9 cellular contexts compared by ENCODE assay signal in the genomic region with DNA sequence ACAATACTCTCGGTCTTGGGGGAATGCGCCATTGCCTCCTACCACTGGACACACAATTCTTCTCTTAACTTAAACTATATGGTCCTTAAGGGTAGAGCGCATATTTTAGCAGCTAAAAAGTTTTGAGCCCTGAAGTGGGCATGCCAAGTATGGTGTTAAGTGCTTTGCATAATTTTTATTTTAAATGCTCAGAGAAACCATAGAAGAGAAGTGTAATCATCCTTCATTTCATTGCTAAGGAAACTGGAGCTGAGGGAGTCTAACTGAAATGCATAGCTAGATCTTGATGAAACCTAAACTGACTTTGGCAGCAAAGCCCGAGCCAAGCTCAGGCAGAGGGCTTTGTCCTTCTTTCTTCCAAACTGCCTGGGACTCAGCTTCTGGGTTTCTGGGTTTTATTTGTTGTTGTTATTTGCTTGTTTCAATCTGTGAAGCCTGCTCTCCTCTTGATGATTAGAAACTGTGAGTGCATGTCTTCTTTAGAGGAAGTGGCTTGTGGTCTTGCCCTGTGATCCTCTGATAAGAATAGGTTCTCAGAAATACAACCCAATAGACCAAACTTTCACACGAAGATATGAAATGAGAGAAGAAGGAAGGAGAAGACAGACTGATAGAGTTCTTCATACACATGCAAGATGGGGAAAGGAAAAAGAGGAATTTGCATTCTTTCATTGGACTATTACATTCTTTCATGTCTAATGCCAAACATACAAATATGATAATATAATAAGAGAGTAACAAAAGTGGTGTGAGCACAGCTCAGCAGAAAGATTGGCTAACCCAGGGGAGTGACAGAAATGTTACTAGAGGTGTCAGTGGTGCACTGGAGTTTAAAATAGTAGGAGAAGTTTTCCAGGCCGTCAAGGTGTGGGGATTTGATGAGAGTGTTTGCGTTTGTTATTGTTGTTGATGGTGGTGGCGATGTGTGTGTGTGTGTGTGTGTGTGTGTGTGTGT. TPM values are rescaled to one million over a fixed set of nuclear protein-coding genes. Genes with fewer than 3 reads are reported as not detected.
DNase-seq lines count a peak whose midpoint lies in the region; ATAC-seq, FAIRE-seq and TF ChIP-seq lines count a peak whose summit lies in the region.
"Had no signal": no experiment of that assay in that cellular context is flagged by ENCODE, and none has a peak within 500 bp of the region (broad histone marks: within the 10 kb centered on the region; RNA-seq: fewer than 3 reads in every experiment).

No MANE protein-coding gene starts in this region.

- peak; percentile 99 for ATAC-seq in GM18873 (IDR thresholded peaks at IDR 0.05; ENCODE audit: low FRiP score, unreplicated experiment)
- ATAC-seq in HG02759 (IDR thresholded peaks at IDR 0.05; ENCODE audit: unreplicated experiment), result peak; percentile 98
- ATAC-seq in memory B cell (ENCODE audit: low read depth), result peak; percentile 94
- no peak for ATAC-seq in aorta (ENCODE audit: low FRiP score)

- no peaks in the 10 kb centered on the region for H3K27me3 Mint-ChIP-seq in memory B cell

- intact Hi-C loops in aorta (cut with DNase I), result loop anchor here in 1 of 2 donors (10.0 kb wide), 1 partner anchor 135 kb away; no protein-coding TSS in a partner anchor

- no peaks in the 10 kb centered on the region for H3K9me3 Mint-ChIP-seq in memory B cell

- no peaks in the 10 kb centered on the region for H3K27me3 ChIP-seq in aorta (ENCODE audit: control insufficient read depth in 1 of 2, insufficient read depth in 2 of 2, low read length in 1 of 2)
- H3K27me3 ChIP-seq: right lobe of liver had no signal

- no peaks in the 10 kb centered on the region for H3K36me3 Mint-ChIP-seq in memory B cell

- no peak overlapping the region for H3K27ac ChIP-seq in aorta (ENCODE audit: low read depth in 1 of 2, low read length in 2 of 2)
- H3K27ac ChIP-seq: right lobe of liver had no signal

- no peak for FAIRE-seq in D721Med (lab: Jason Lieb, UNC)

- WGBS in aorta, 2 donors, result 83 to 86% methylated on average over 8 of the region's 8 CpGs

- H3K4me3 Mint-ChIP-seq in memory B cell, result peak overlapping the region; percentile 33

- H3K4me1 Mint-ChIP-seq in memory B cell, result peaks cover 20% of the 10 kb centered on the region

- H3K36me3 ChIP-seq in aorta (ENCODE audit: control insufficient read depth in 1 of 2, insufficient read depth in 2 of 2, low read length in 1 of 2), result no peaks in the 10 kb centered on the region
- H3K36me3 ChIP-seq: right lobe of liver had no signal

- DNase-seq in NAMALWA (ENCODE audit: low spot score) (peak; percentile 38), memory B cell (ENCODE audit: low spot score in 2 of 2) (no peak), D721Med (ENCODE audit: insufficient read length, low spot score) (no peak), NCI-H1694 treated with DMSO at 0.1 percent for 48 hours (lab: John Stamatoyannopoulos, UW) (no peak), aorta (no peak)
- DNase-seq: NCI-H2029 treated with DMSO at 0.1 percent for 48 hours, right lobe of liver had no signal

- no peak for TF ChIP-seq CTCF in D721Med (IDR thresholded peaks at IDR 0.05; ENCODE audit: insufficient read depth, missing control alignments)

- H3K4me1 ChIP-seq in aorta (ENCODE audit: control insufficient read depth in 1 of 2, insufficient read depth in 2 of 2, low read length in 2 of 2), result no peaks in the 10 kb centered on the region
- H3K4me1 ChIP-seq: right lobe of liver had no signal

- no peaks in the 10 kb centered on the region for H3K9me3 ChIP-seq in aorta (ENCODE audit: control insufficient read depth, low read length)
- H3K9me3 ChIP-seq: right lobe of liver had no signal

- H3K4me3 ChIP-seq in aorta (ENCODE audit: low read length in 2 of 2), result no peak overlapping the region
- H3K4me3 ChIP-seq: right lobe of liver had no signal

- H3K27ac Mint-ChIP-seq in memory B cell, result peak overlapping the region; percentile 21

RNA-seq across cellular contexts. Expression of gene RNF144A, which starts 7.5 kb away (rescaled TPM):
- total RNA-seq in aorta, result 10 to 100 TPM in 1 of 2 donors, 1 to 10 TPM in 1; 6.7 to 27.6 TPM
- 1 to 10 TPM in 1 of 2 donors, under 1 TPM in 1; 0.63 to 1.6 TPM for polyA plus RNA-seq in aorta

RNA-seq across cellular contexts. Expression of gene RSAD2, which starts 32.1 kb away (rescaled TPM):
- 1 to 10 TPM; 4.9 to 8.9 TPM for total RNA-seq in aorta
- polyA plus RNA-seq in aorta, result 1 to 10 TPM; 1.7 to 8.3 TPM

RNA-seq across cellular contexts. Expression of gene CMPK2, which starts 44.0 kb away (rescaled TPM):
- total RNA-seq in aorta, result 1 to 10 TPM; 3.7 to 5.3 TPM
- 1 to 10 TPM; 2.4 to 7.4 TPM for polyA plus RNA-seq in aorta
